In genomic region chr14:50834802-50835276, GRCh38 we compare ENCODE assay signal across 1 cellular context.
TF ChIP-seq lines count a peak whose summit lies in the region.

No MANE protein-coding gene starts in this region.

TF ChIP-seq in HepG2, 621 proteins besides CTCF, POLR2A, EP300 and RAD21 (continued from another document and continues in another):
- no peak for TF ChIP-seq MLXIP (CRISPR knock-in tag; IDR thresholded peaks at IDR 0.05; ENCODE audit: borderline replicate concordance)
- no peak for TF ChIP-seq RFXAP (CRISPR knock-in tag; IDR thresholded peaks at IDR 0.05; ENCODE audit: borderline replicate concordance)
- no peak for TF ChIP-seq PHF8 (CRISPR knock-in tag; IDR thresholded peaks at IDR 0.05)
- no peak for TF ChIP-seq ZBTB44 (CRISPR knock-in tag; IDR thresholded peaks at IDR 0.05)
- peak; percentile 62 for TF ChIP-seq HNF4G (IDR thresholded peaks at IDR 0.05; ENCODE audit: borderline replicate concordance, low read depth, low read length)
- no peak for TF ChIP-seq HNF4G (CRISPR knock-in tag; IDR thresholded peaks at IDR 0.05; ENCODE audit: borderline replicate concordance, low read depth)
- no peak for TF ChIP-seq HMGXB4 (CRISPR knock-in tag; IDR thresholded peaks at IDR 0.05; ENCODE audit: borderline replicate concordance in 1 of 2, low read depth in 1 of 2)
- TF ChIP-seq HOXD1 (CRISPR knock-in tag; IDR thresholded peaks at IDR 0.05) = no peak
- no peak for TF ChIP-seq CHCHD3 (CRISPR knock-in tag; IDR thresholded peaks at IDR 0.05)
- no peak for TF ChIP-seq HNF1B (CRISPR knock-in tag; IDR thresholded peaks at IDR 0.05)
- TF ChIP-seq ZNF570 (CRISPR knock-in tag; IDR thresholded peaks at IDR 0.05; ENCODE audit: borderline replicate concordance) = no peak
- no peak for TF ChIP-seq ZBTB10 (CRISPR knock-in tag; IDR thresholded peaks at IDR 0.05; ENCODE audit: borderline replicate concordance)
- TF ChIP-seq XBP1 (CRISPR knock-in tag; IDR thresholded peaks at IDR 0.05) = no peak
- no peak for TF ChIP-seq ZFP36 (IDR thresholded peaks at IDR 0.05; ENCODE audit: borderline replicate concordance, low read depth, low read length, partially characterized antibody)
- no peak for TF ChIP-seq E2F2 (CRISPR knock-in tag; IDR thresholded peaks at IDR 0.05; ENCODE audit: borderline replicate concordance)
- no peak for TF ChIP-seq SALL2 (CRISPR knock-in tag; IDR thresholded peaks at IDR 0.05)
- no peak for TF ChIP-seq PAWR (CRISPR knock-in tag; IDR thresholded peaks at IDR 0.05; ENCODE audit: borderline replicate concordance)
- no peak for TF ChIP-seq ZNF780A (CRISPR knock-in tag; IDR thresholded peaks at IDR 0.05)
- no peak for TF ChIP-seq ZNF577 (CRISPR knock-in tag; IDR thresholded peaks at IDR 0.05; ENCODE audit: borderline replicate concordance, low read depth)
- no peak for TF ChIP-seq ZNF552 (CRISPR knock-in tag; IDR thresholded peaks at IDR 0.05; ENCODE audit: borderline replicate concordance)
- TF ChIP-seq TIGD3 (CRISPR knock-in tag; IDR thresholded peaks at IDR 0.05; ENCODE audit: borderline replicate concordance) = no peak
- TF ChIP-seq TFAP4 (IDR thresholded peaks at IDR 0.05; ENCODE audit: borderline replicate concordance, low read depth) = no peak
- TF ChIP-seq ZSCAN22 (CRISPR knock-in tag; IDR thresholded peaks at IDR 0.05) = no peak
- TF ChIP-seq ZNF790 (CRISPR knock-in tag; IDR thresholded peaks at IDR 0.05; ENCODE audit: borderline replicate concordance) = no peak
- TF ChIP-seq ZNF687 (CRISPR knock-in tag; IDR thresholded peaks at IDR 0.05) = no peak
- TF ChIP-seq RCOR2 (CRISPR knock-in tag; IDR thresholded peaks at IDR 0.05) = no peak
- TF ChIP-seq ATF6 (CRISPR knock-in tag; conservative IDR thresholded peaks at IDR 0.05) = no peak
- TF ChIP-seq MED1 (CRISPR knock-in tag; IDR thresholded peaks at IDR 0.05) = peak; percentile 61; the same call in 1 of the 2 replicates
- peak; percentile 36; the same call in 1 of the 2 replicates for TF ChIP-seq TFE3 (CRISPR knock-in tag; IDR thresholded peaks at IDR 0.05)
- TF ChIP-seq ZNF343 (CRISPR knock-in tag; IDR thresholded peaks at IDR 0.05) = 0 out of 2 replicates have a peak, but pooled peaks have one; percentile 28
- no peak for TF ChIP-seq KLF9 (CRISPR knock-in tag; IDR thresholded peaks at IDR 0.05; ENCODE audit: low read depth)
- no peak for TF ChIP-seq ZNF558 (CRISPR knock-in tag; IDR thresholded peaks at IDR 0.05; ENCODE audit: borderline replicate concordance)
- TF ChIP-seq RBAK (CRISPR knock-in tag; IDR thresholded peaks at IDR 0.05) = no peak
- TF ChIP-seq EED (CRISPR knock-in tag; IDR thresholded peaks at IDR 0.05) = no peak
- no peak for TF ChIP-seq NKX3-1 (CRISPR knock-in tag; IDR thresholded peaks at IDR 0.05)
- TF ChIP-seq ZNF143 (CRISPR knock-in tag; IDR thresholded peaks at IDR 0.05) = no peak
